ENCODE assay signal across 8 cellular contexts in genomic region chr3:61371123-61371522, GRCh38.
DNase-seq lines count a peak whose midpoint lies in the region; ATAC-seq and TF ChIP-seq lines count a peak whose summit lies in the region.

No MANE protein-coding gene starts in this region.

- TF ChIP-seq CTCF in WERI-Rb-1 (IDR thresholded peaks at IDR 0.05; ENCODE audit: low read depth, low read length): peak; percentile 64

- peak; percentile 24 for DNase-seq in activated T-cell treated with anti-CD3 and anti-CD28 coated beads, Interleukin-2, amount 50 U/mL, for 48 hours
- no peak for DNase-seq in activated T-cell treated with anti-CD3 and anti-CD28 coated beads, Interleukin-2, amount 50 U/mL, for 1 hour
- DNase-seq in WERI-Rb-1 (peak; percentile 47), myocyte (ENCODE audit: low read depth) (peak; percentile 3), NCI-H524 treated with DMSO at 0.1 percent for 48 hours (lab: John Stamatoyannopoulos, UW) (no peak), ureter (ENCODE audit: low spot score) (no peak)

- no peak overlapping the region for H3K4me3 ChIP-seq in WERI-Rb-1 (ENCODE audit: low read depth, low read length)

- H3K9me3 ChIP-seq in WERI-Rb-1 (ENCODE audit: severe bottlenecking): no peaks in the 10 kb centered on the region

- no peak overlapping the region for H3K27ac ChIP-seq in WERI-Rb-1

- ATAC-seq in HG03175 (IDR thresholded peaks at IDR 0.05; ENCODE audit: unreplicated experiment) (peak; percentile 60), GM19035 (IDR thresholded peaks at IDR 0.05; ENCODE audit: unreplicated experiment) (no peak)

- no peaks in the 10 kb centered on the region for H3K36me3 ChIP-seq in WERI-Rb-1

- no peaks in the 10 kb centered on the region for H3K27me3 ChIP-seq in WERI-Rb-1 (ENCODE audit: insufficient read depth, low read depth, severe bottlenecking)

Comparison
In these comparisons a context has a peak if more than half of its experiments do, and no peak if none do; other contexts are left out.
1. DNase-seq: peak in activated T-cell treated with anti-CD3 and anti-CD28 coated beads, Interleukin-2, amount 50 U/mL, for 48 hours (2 of 2), WERI-Rb-1 (single experiment) and myocyte (single experiment); none in activated T-cell treated with anti-CD3 and anti-CD28 coated beads, Interleukin-2, amount 50 U/mL, for 1 hour (single experiment), NCI-H524 treated with DMSO at 0.1 percent for 48 hours (single experiment) and ureter (single experiment).